17 cellular contexts compared by ENCODE assay signal in genomic region chr2:134323777-134324176, GRCh38.
DNase-seq lines count a peak whose midpoint lies in the region; ATAC-seq, FAIRE-seq and TF ChIP-seq lines count a peak whose summit lies in the region.
"Had no signal": no experiment of that assay in that cellular context is flagged by ENCODE, and none has a peak within 500 bp of the region (broad histone marks: within the 10 kb centered on the region; RNA-seq: fewer than 3 reads in every experiment).

No MANE protein-coding gene starts in this region.

- POLR2A ChIA-PET in activated B cell treated with CpG ODN at 0.5 μM for 24 hours (lab: Charles Lee): interaction anchor here (1.6 to 2.0 kb wide), 2 partner anchors 10 to 12 kb away, joined by 3 to 5 read pairs; no protein-coding TSS in a partner anchor

- 93 to 96% methylated on average over 1 of the region's 1 CpG for WGBS in heart right ventricle, 2 donors
- WGBS in thyroid gland, 2 donors: 94% methylated on average over 1 of the region's 1 CpG

- H3K27ac Mint-ChIP-seq in IgD-negative memory B cell (peak overlapping the region; percentile 82 to 95 (median 84)), activated B cell treated with CpG ODN at 0.5 μM for 24 hours (peak overlapping the region; percentile 83)
- H3K27ac Mint-ChIP-seq: H9 had no signal

- no peak overlapping the region for H3K9ac ChIP-seq in kidney (ENCODE audit: low read length in 2 of 2)

- no peak for TF ChIP-seq CTCF in left ventricle myocardium inferior (IDR thresholded peaks at IDR 0.05; ENCODE audit: borderline replicate concordance)
- no peak for TF ChIP-seq CTCF in heart right ventricle (IDR thresholded peaks at IDR 0.05)
- TF ChIP-seq CTCF in activated B cell treated with CpG ODN at 0.5 μM for 24 hours (IDR thresholded peaks at IDR 0.05): no peak
- TF ChIP-seq CTCF in thyroid gland (IDR thresholded peaks at IDR 0.05): no peak
- TF ChIP-seq CTCF in kidney (IDR thresholded peaks at IDR 0.05; ENCODE audit: borderline replicate concordance, extremely low read depth, insufficient read depth): no peak

- intact Hi-C loops in left ventricle myocardium inferior (cut with micrococcal nuclease) (no loop called here), heart right ventricle (cut with DNase I) (no loop called here), activated B cell treated with CpG ODN at 0.5 μM for 24 hours (cut with micrococcal nuclease) (no loop called here), thyroid gland (cut with DNase I) (no loop called here), kidney (cut with DNase I) (no loop called here)

- H3K4me1 Mint-ChIP-seq in IgD-negative memory B cell (peaks cover 76 to 80% (median 76%) of the 10 kb centered on the region in 3 donors), activated B cell treated with CpG ODN at 0.5 μM for 24 hours (peaks cover 99% of the 10 kb centered on the region)

- H3K36me3 ChIP-seq in left ventricle myocardium inferior (peaks cover 9% of the 10 kb centered on the region), heart right ventricle (peaks cover 0 to 17% (median 0%) of the 10 kb centered on the region in 9 donors), thyroid gland (no peaks in the 10 kb centered on the region), kidney (ENCODE audit: control insufficient read depth in 1 of 2, insufficient read depth in 2 of 2, low read length in 2 of 2) (no peaks in the 10 kb centered on the region)

- peak overlapping the region; percentile 39 for H3K27ac ChIP-seq in left ventricle myocardium inferior (replicated peaks)
- H3K27ac ChIP-seq in heart right ventricle: peak overlapping the region in 1 of 10 donors; percentile 36
- no peak overlapping the region for H3K27ac ChIP-seq in thyroid gland
- no peak overlapping the region for H3K27ac ChIP-seq in kidney (ENCODE audit: low read depth in 2 of 2, low read length in 2 of 2)
- H3K27ac ChIP-seq: HL-60, RWPE1, SJCRH30 had no signal

- H3K27me3 ChIP-seq in left ventricle myocardium inferior (ENCODE audit: low read depth) (no peaks in the 10 kb centered on the region), heart right ventricle (no peaks in the 10 kb centered on the region), thyroid gland (no peaks in the 10 kb centered on the region)

- H3K4me3 Mint-ChIP-seq in IgD-negative memory B cell (peak overlapping the region in 3 of 4 donors; percentile 51 to 85 (median 54)), activated B cell treated with CpG ODN at 0.5 μM for 24 hours (peak overlapping the region; percentile 57)
- H3K4me3 Mint-ChIP-seq: H9 had no signal

- CTCF ChIA-PET in activated B cell treated with CpG ODN at 0.5 μM for 24 hours (lab: Charles Lee): interaction anchor here (0.9 kb wide), 1 partner anchor 205 kb away, joined by 3 read pairs; no protein-coding TSS in a partner anchor

- no peak for ATAC-seq in heart right ventricle
- no peak for ATAC-seq in activated B cell treated with CpG ODN at 0.5 μM for 24 hours (ENCODE audit: low read depth)
- ATAC-seq in HG03457 (IDR thresholded peaks at IDR 0.05; ENCODE audit: unreplicated experiment): no peak
- ATAC-seq: PC-3 had no signal

- peaks cover 21% of the 10 kb centered on the region for H3K36me3 Mint-ChIP-seq in IgD-negative memory B cell
- peaks cover 57% of the 10 kb centered on the region for H3K36me3 Mint-ChIP-seq in activated B cell treated with CpG ODN at 0.5 μM for 24 hours (ENCODE audit: low read depth)

- no peaks in the 10 kb centered on the region for H3K9me3 Mint-ChIP-seq in IgD-negative memory B cell
- H3K9me3 Mint-ChIP-seq in activated B cell treated with CpG ODN at 0.5 μM for 24 hours: no peaks in the 10 kb centered on the region
- H3K9me3 Mint-ChIP-seq: CD8-positive, alpha-beta memory T cell had no signal

- H3K9me3 ChIP-seq in left ventricle myocardium inferior (replicated peaks) (no peaks in the 10 kb centered on the region), heart right ventricle (no peaks in the 10 kb centered on the region), thyroid gland (no peaks in the 10 kb centered on the region), kidney (ENCODE audit: control insufficient read depth in 1 of 2, low read length in 2 of 2) (no peaks in the 10 kb centered on the region)

- no peak for FAIRE-seq in kidney (lab: Jason Lieb, UNC)
- FAIRE-seq: HTR-8/SVneo had no signal

- no peaks in the 10 kb centered on the region for H3K27me3 Mint-ChIP-seq in IgD-negative memory B cell
- H3K27me3 Mint-ChIP-seq in activated B cell treated with CpG ODN at 0.5 μM for 24 hours: no peaks in the 10 kb centered on the region

- H3K4me1 ChIP-seq in left ventricle myocardium inferior (peaks cover 80% of the 10 kb centered on the region), heart right ventricle (peaks cover 3 to 64% (median 38%) of the 10 kb centered on the region in 9 donors), thyroid gland (no peaks in the 10 kb centered on the region), kidney (ENCODE audit: control insufficient read depth in 1 of 2, insufficient read depth in 1 of 2, low read depth in 1 of 2, low read length in 2 of 2) (peaks cover 2 to 10% of the 10 kb centered on the region in 2 donors)
- H3K4me1 ChIP-seq: SJCRH30 had no signal

- DNase-seq in left ventricle myocardium inferior (no peak), heart right ventricle (no peak), activated B cell treated with CpG ODN at 0.5 μM for 24 hours (no peak), thyroid gland (no peak), kidney (no peak)
- DNase-seq: CD8-positive, alpha-beta memory T cell; DMS79; H9; NCI-H187; NCI-H69; PC-3; SJCRH30 had no signal

- TF ChIP-seq POLR2A in thyroid gland (IDR thresholded peaks at IDR 0.05): no peak

- H3K4me3 ChIP-seq in left ventricle myocardium inferior: no peak overlapping the region
- no peak overlapping the region for H3K4me3 ChIP-seq in heart right ventricle
- H3K4me3 ChIP-seq in thyroid gland (replicated peaks in 1 of 3): no peak overlapping the region
- no peak overlapping the region for H3K4me3 ChIP-seq in kidney (ENCODE audit: low read length in 2 of 2)
- H3K4me3 ChIP-seq: SJCRH30 had no signal
